In the genomic region with DNA sequence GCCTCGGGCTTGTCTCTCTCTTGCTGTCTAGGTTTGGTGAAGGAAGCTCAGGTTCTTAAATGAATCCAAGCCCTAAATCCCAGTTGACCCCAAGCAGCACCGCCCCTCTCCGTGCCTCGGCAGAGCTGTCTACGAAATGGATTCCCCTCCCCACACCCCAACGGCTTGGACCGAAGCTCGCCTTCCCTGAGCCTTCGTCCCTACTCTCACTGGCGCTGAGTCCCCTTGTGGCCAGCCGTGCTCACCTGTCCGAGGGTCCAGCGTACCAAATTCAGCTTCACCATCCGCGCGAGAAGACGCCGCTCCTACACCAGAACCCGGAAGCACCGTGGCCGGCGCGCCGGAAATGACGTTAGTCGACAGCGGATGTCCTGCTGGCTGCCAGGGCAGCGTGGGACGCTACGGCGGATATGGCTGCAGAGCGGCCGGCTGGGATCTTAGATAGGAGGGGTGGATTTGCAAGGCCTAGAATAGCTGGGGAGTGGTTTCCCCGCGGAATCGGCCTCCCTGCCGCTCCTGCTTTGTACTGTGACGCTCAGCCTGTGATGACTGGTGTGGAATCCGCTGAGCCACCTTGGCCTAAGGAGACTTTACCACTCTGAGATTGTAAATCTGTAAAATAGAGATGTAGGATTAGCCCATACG, we compare ENCODE assay signal across 1 cellular context.
TF ChIP-seq lines count a peak whose summit lies in the region.

A gene (minus strand): TSS at position 325 of the 645 bp plus-strand sequence. CDS start 2,201 bp downstream, outside the sequence.

TF ChIP-seq in HepG2, 621 proteins besides CTCF, POLR2A, EP300 and RAD21 (continued from another document and continues in another):
- TF ChIP-seq SP4 (CRISPR knock-in tag; IDR thresholded peaks at IDR 0.05) (no peak; the same call in 1 of the 2 replicates), ATF7 (IDR thresholded peaks at IDR 0.05) (no peak), ATF7 (CRISPR knock-in tag; IDR thresholded peaks at IDR 0.05) (no peak; the same call in 1 of the 2 replicates), HIVEP1 (CRISPR knock-in tag; IDR thresholded peaks at IDR 0.05) (peak; percentile 78; the same call in 1 of the 2 replicates), NAIF1 (CRISPR knock-in tag; IDR thresholded peaks at IDR 0.05; ENCODE audit: borderline replicate concordance) (no peak), BORCS8-MEF2B (CRISPR knock-in tag; IDR thresholded peaks at IDR 0.05) (no peak; the same call in 1 of the 2 replicates), KLF15 (CRISPR knock-in tag; IDR thresholded peaks at IDR 0.05; ENCODE audit: borderline replicate concordance) (no peak), NFE2 (CRISPR knock-in tag; IDR thresholded peaks at IDR 0.05) (no peak), MEIS2 (CRISPR knock-in tag; IDR thresholded peaks at IDR 0.05) (peak; percentile 60; the same call in 1 of the 2 replicates), ZFP37 (CRISPR knock-in tag; IDR thresholded peaks at IDR 0.05; ENCODE audit: borderline replicate concordance) (0 out of 2 replicates have a peak, but pooled peaks have one; percentile 62), CC2D1A (CRISPR knock-in tag; IDR thresholded peaks at IDR 0.05) (0 out of 2 replicates have a peak, but pooled peaks have one; percentile 64), REPIN1 (CRISPR knock-in tag; IDR thresholded peaks at IDR 0.05; ENCODE audit: borderline replicate concordance, low read depth) (peak; percentile 85; the same call in 1 of the 2 replicates), ZNF567 (CRISPR knock-in tag; IDR thresholded peaks at IDR 0.05; ENCODE audit: borderline replicate concordance) (no peak; the same call in 1 of the 2 replicates), ZNF224 (CRISPR knock-in tag; IDR thresholded peaks at IDR 0.05) (0 out of 2 replicates have a peak, but pooled peaks have one; percentile 66), ZNF263 (CRISPR knock-in tag; IDR thresholded peaks at IDR 0.05) (peak; percentile 75), U2AF2 (IDR thresholded peaks at IDR 0.05; ENCODE audit: low read depth, low read length) (0 out of 2 replicates have a peak, but pooled peaks have one; percentile 66), ZNF775 (CRISPR knock-in tag; IDR thresholded peaks at IDR 0.05; ENCODE audit: borderline replicate concordance) (no peak), MAFF (IDR thresholded peaks at IDR 0.05; ENCODE audit: low read depth, low read length) (no peak), CENPT (CRISPR knock-in tag; IDR thresholded peaks at IDR 0.05; ENCODE audit: low read depth) (no peak), ZBTB8A (CRISPR knock-in tag; IDR thresholded peaks at IDR 0.05; ENCODE audit: borderline replicate concordance, low read depth) (peak; percentile 82; the same call in 1 of the 2 replicates), ZNF629 (CRISPR knock-in tag; conservative IDR thresholded peaks at IDR 0.05) (peak; percentile 46; the same call in 1 of the 2 replicates), ZNF644 (CRISPR knock-in tag; IDR thresholded peaks at IDR 0.05; ENCODE audit: low read depth) (no peak), ZNF232 (CRISPR knock-in tag; IDR thresholded peaks at IDR 0.05; ENCODE audit: borderline replicate concordance) (no peak), HHEX (CRISPR knock-in tag; IDR thresholded peaks at IDR 0.05) (no peak), SKI (IDR thresholded peaks at IDR 0.05; ENCODE audit: partially characterized antibody) (no peak), FOSL2 (CRISPR knock-in tag; IDR thresholded peaks at IDR 0.05) (peak; percentile 44; the same call in 1 of the 2 replicates), NR3C1 (CRISPR knock-in tag; IDR thresholded peaks at IDR 0.05) (no peak), PLRG1 (conservative IDR thresholded peaks at IDR 0.05) (no peak), ELF4 (CRISPR knock-in tag; IDR thresholded peaks at IDR 0.05; ENCODE audit: borderline replicate concordance) (peak; percentile 94; the same call in 1 of the 2 replicates), ERF (CRISPR knock-in tag; IDR thresholded peaks at IDR 0.05) (peak; percentile 86), REL (CRISPR knock-in tag; conservative IDR thresholded peaks at IDR 0.05) (no peak), ZNF556 (CRISPR knock-in tag; IDR thresholded peaks at IDR 0.05; ENCODE audit: borderline replicate concordance) (peak; percentile 83; the same call in 1 of the 2 replicates), ZSCAN12 (CRISPR knock-in tag; IDR thresholded peaks at IDR 0.05) (no peak)
- TF ChIP-seq, protein P1, sequence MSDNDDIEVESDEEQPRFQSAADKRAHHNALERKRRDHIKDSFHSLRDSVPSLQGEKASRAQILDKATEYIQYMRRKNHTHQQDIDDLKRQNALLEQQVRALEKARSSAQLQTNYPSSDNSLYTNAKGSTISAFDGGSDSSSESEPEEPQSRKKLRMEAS (IDR thresholded peaks at IDR 0.05) = peak; percentile 92
- TF ChIP-seq, protein P2, sequence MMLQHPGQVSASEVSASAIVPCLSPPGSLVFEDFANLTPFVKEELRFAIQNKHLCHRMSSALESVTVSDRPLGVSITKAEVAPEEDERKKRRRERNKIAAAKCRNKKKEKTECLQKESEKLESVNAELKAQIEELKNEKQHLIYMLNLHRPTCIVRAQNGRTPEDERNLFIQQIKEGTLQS (CRISPR knock-in tag; IDR thresholded peaks at IDR 0.05) = no peak
- TF ChIP-seq, protein P3, sequence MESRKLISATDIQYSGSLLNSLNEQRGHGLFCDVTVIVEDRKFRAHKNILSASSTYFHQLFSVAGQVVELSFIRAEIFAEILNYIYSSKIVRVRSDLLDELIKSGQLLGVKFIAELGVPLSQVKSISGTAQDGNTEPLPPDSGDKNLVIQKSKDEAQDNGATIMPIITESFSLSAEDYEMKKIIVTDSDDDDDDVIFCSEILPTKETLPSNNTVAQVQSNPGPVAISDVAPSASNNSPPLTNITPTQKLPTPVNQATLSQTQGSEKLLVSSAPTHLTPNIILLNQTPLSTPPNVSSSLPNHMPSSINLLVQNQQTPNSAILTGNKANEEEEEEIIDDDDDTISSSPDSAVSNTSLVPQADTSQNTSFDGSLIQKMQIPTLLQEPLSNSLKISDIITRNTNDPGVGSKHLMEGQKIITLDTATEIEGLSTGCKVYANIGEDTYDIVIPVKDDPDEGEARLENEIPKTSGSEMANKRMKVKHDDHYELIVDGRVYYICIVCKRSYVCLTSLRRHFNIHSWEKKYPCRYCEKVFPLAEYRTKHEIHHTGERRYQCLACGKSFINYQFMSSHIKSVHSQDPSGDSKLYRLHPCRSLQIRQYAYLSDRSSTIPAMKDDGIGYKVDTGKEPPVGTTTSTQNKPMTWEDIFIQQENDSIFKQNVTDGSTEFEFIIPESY (CRISPR knock-in tag; IDR thresholded peaks at IDR 0.05) = no peak
- TF ChIP-seq, protein P4, sequence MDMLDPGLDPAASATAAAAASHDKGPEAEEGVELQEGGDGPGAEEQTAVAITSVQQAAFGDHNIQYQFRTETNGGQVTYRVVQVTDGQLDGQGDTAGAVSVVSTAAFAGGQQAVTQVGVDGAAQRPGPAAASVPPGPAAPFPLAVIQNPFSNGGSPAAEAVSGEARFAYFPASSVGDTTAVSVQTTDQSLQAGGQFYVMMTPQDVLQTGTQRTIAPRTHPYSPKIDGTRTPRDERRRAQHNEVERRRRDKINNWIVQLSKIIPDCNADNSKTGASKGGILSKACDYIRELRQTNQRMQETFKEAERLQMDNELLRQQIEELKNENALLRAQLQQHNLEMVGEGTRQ (IDR thresholded peaks at IDR 0.05; ENCODE audit: low read depth, low read length) = no peak
- TF ChIP-seq, protein P4 (CRISPR knock-in tag; IDR thresholded peaks at IDR 0.05; ENCODE audit: borderline replicate concordance) = peak; percentile 20; the same call in 1 of the 2 replicates
- TF ChIP-seq, protein P5, sequence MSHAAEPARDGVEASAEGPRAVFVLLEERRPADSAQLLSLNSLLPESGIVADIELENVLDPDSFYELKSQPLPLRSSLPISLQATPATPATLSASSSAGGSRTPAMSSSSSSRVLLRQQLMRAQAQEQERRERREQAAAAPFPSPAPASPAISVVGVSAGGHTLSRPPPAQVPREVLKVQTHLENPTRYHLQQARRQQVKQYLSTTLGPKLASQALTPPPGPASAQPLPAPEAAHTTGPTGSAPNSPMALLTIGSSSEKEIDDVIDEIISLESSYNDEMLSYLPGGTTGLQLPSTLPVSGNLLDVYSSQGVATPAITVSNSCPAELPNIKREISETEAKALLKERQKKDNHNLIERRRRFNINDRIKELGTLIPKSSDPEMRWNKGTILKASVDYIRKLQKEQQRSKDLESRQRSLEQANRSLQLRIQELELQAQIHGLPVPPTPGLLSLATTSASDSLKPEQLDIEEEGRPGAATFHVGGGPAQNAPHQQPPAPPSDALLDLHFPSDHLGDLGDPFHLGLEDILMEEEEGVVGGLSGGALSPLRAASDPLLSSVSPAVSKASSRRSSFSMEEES (CRISPR knock-in tag; IDR thresholded peaks at IDR 0.05) = no peak
- TF ChIP-seq, protein P6, sequence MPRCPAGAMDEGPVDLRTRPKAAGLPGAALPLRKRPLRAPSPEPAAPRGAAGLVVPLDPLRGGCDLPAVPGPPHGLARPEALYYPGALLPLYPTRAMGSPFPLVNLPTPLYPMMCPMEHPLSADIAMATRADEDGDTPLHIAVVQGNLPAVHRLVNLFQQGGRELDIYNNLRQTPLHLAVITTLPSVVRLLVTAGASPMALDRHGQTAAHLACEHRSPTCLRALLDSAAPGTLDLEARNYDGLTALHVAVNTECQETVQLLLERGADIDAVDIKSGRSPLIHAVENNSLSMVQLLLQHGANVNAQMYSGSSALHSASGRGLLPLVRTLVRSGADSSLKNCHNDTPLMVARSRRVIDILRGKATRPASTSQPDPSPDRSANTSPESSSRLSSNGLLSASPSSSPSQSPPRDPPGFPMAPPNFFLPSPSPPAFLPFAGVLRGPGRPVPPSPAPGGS (CRISPR knock-in tag; IDR thresholded peaks at IDR 0.05) = peak; percentile 54; the same call in 1 of the 2 replicates
- TF ChIP-seq, protein P7, sequence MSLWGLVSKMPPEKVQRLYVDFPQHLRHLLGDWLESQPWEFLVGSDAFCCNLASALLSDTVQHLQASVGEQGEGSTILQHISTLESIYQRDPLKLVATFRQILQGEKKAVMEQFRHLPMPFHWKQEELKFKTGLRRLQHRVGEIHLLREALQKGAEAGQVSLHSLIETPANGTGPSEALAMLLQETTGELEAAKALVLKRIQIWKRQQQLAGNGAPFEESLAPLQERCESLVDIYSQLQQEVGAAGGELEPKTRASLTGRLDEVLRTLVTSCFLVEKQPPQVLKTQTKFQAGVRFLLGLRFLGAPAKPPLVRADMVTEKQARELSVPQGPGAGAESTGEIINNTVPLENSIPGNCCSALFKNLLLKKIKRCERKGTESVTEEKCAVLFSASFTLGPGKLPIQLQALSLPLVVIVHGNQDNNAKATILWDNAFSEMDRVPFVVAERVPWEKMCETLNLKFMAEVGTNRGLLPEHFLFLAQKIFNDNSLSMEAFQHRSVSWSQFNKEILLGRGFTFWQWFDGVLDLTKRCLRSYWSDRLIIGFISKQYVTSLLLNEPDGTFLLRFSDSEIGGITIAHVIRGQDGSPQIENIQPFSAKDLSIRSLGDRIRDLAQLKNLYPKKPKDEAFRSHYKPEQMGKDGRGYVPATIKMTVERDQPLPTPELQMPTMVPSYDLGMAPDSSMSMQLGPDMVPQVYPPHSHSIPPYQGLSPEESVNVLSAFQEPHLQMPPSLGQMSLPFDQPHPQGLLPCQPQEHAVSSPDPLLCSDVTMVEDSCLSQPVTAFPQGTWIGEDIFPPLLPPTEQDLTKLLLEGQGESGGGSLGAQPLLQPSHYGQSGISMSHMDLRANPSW (CRISPR knock-in tag; IDR thresholded peaks at IDR 0.05; ENCODE audit: borderline replicate concordance) = no peak
- TF ChIP-seq, protein P8, sequence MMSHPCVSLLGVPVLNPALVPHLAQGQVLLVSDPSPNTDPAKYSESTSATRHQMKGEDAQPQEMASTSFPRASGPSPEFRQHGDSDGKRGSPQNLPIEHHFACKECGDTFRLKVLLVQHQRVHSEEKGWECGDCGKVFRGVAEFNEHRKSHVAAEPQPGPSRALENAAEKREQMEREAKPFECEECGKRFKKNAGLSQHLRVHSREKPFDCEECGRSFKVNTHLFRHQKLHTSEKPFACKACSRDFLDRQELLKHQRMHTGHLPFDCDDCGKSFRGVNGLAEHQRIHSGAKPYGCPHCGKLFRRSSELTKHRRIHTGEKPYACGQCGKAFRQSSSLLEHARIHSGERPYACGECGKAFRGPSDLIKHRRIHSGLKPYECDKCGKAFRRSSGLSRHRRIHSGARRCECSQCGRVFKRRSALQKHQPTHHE (CRISPR knock-in tag; IDR thresholded peaks at IDR 0.05; ENCODE audit: borderline replicate concordance) = no peak
- TF ChIP-seq, protein P9, sequence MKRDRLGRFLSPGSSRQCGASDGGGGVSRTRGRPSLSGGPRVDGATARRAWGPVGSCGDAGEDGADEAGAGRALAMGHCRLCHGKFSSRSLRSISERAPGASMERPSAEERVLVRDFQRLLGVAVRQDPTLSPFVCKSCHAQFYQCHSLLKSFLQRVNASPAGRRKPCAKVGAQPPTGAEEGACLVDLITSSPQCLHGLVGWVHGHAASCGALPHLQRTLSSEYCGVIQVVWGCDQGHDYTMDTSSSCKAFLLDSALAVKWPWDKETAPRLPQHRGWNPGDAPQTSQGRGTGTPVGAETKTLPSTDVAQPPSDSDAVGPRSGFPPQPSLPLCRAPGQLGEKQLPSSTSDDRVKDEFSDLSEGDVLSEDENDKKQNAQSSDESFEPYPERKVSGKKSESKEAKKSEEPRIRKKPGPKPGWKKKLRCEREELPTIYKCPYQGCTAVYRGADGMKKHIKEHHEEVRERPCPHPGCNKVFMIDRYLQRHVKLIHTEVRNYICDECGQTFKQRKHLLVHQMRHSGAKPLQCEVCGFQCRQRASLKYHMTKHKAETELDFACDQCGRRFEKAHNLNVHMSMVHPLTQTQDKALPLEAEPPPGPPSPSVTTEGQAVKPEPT (CRISPR knock-in tag; IDR thresholded peaks at IDR 0.05; ENCODE audit: low read depth) = no peak
- TF ChIP-seq, protein P10, sequence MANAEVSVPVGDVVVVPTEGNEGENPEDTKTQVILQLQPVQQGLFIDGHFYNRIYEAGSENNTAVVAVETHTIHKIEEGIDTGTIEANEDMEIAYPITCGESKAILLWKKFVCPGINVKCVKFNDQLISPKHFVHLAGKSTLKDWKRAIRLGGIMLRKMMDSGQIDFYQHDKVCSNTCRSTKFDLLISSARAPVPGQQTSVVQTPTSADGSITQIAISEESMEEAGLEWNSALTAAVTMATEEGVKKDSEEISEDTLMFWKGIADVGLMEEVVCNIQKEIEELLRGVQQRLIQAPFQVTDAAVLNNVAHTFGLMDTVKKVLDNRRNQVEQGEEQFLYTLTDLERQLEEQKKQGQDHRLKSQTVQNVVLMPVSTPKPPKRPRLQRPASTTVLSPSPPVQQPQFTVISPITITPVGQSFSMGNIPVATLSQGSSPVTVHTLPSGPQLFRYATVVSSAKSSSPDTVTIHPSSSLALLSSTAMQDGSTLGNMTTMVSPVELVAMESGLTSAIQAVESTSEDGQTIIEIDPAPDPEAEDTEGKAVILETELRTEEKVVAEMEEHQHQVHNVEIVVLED (CRISPR knock-in tag; IDR thresholded peaks at IDR 0.05; ENCODE audit: borderline replicate concordance) = peak; percentile 93
- TF ChIP-seq, protein P11, sequence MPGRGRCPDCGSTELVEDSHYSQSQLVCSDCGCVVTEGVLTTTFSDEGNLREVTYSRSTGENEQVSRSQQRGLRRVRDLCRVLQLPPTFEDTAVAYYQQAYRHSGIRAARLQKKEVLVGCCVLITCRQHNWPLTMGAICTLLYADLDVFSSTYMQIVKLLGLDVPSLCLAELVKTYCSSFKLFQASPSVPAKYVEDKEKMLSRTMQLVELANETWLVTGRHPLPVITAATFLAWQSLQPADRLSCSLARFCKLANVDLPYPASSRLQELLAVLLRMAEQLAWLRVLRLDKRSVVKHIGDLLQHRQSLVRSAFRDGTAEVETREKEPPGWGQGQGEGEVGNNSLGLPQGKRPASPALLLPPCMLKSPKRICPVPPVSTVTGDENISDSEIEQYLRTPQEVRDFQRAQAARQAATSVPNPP (CRISPR knock-in tag; IDR thresholded peaks at IDR 0.05) = no peak
